ENCODE assay signal across 8 cellular contexts in genomic region chr22:38705235-38706100, GRCh38.
DNase-seq lines count a peak whose midpoint lies in the region; ATAC-seq lines count a peak whose summit lies in the region.

GTPBP1 (plus strand) TSS chr22:38705944; CDS start chr22:38705956, 12 bp downstream.

- H3K9ac ChIP-seq in BLaER1 treated with 17β-estradiol and CSF1 and Interleukin-3, amounts not matched to agents 10 nM and 100 nM, result peak within 1 kb of the TSS; percentile 92 to 98 (median 95)

- peaks cover 45 to 65% (median 56%) of the 10 kb centered on the region in 10 experiments for H3K4me1 ChIP-seq in BLaER1 treated with 17β-estradiol and CSF1 and Interleukin-3, amounts not matched to agents 10 nM and 100 nM

- ATAC-seq in GM19351 (IDR thresholded peaks at IDR 0.05; ENCODE audit: unreplicated experiment) (peak; percentile 70), HG03521 (IDR thresholded peaks at IDR 0.05; ENCODE audit: unreplicated experiment) (peak; percentile 64)

- H3K4me3 ChIP-seq in BLaER1 treated with 17β-estradiol and CSF1 and Interleukin-3, amounts not matched to agents 10 nM and 100 nM, result peak within 1 kb of the TSS; percentile 88 to 99 (median 94)

- H3K4me2 ChIP-seq in BLaER1 treated with 17β-estradiol and CSF1 and Interleukin-3, amounts not matched to agents 10 nM and 100 nM, result peak within 1 kb of the TSS; percentile 87 to 97 (median 93)

- H4K20me1 ChIP-seq in BLaER1 treated with 17β-estradiol and CSF1 and Interleukin-3, amounts not matched to agents 10 nM and 100 nM, result peaks cover 38 to 46% (median 44%) of the 10 kb centered on the region in 11 experiments

- H3K27me3 ChIP-seq in BLaER1 treated with 17β-estradiol and CSF1 and Interleukin-3, amounts not matched to agents 10 nM and 100 nM, result peaks cover 0 to 7% (median 0%) of the 10 kb centered on the region in 11 experiments; a peak in 2 of 22 replicates

- H3K36me3 ChIP-seq in BLaER1 treated with 17β-estradiol and CSF1 and Interleukin-3, amounts not matched to agents 10 nM and 100 nM, result peaks cover 8 to 22% (median 11%) of the 10 kb centered on the region in 11 experiments; a peak in 17 of 22 replicates

- peak within 1 kb of the TSS; percentile 88 to 95 (median 94) for H3K27ac ChIP-seq in BLaER1 treated with 17β-estradiol and CSF1 and Interleukin-3, amounts not matched to agents 10 nM and 100 nM

- DNase-seq in NCI-H748 (lab: John Stamatoyannopoulos, UW; ENCODE audit: unreplicated experiment) (peak; percentile 100), dedifferentiated amniotic fluid mesenchymal stem cell (ENCODE audit: extremely low spot score) (peak; percentile 100), left kidney (ENCODE audit: low read depth, low spot score) (peak; percentile 100)
- DNase-seq in activated CD4-positive, alpha-beta T cell treated with anti-CD3 and anti-CD28 coated beads, Interleukin-2, amount 50 U/mL, for 1 hour, result peak; percentile 93
- DNase-seq in stimulated activated CD4-positive, alpha-beta T cell treated with anti-CD3 and anti-CD28 coated beads, Interleukin-2, amount 100 ng/mL, for 24 hours, result peak; percentile 93 to 96

- no peaks in the 10 kb centered on the region for H3K9me3 ChIP-seq in BLaER1 treated with 17β-estradiol and CSF1 and Interleukin-3, amounts not matched to agents 10 nM and 100 nM (replicated peaks in 1 of 11)

Comparison
In these comparisons a context has a peak if more than half of its experiments do, and no peak if none do; other contexts are left out.
1. Peak in every context shown above with its lines: DNase-seq, ATAC-seq, H3K4me3 ChIP-seq and H3K27ac ChIP-seq.